In the genomic region with DNA sequence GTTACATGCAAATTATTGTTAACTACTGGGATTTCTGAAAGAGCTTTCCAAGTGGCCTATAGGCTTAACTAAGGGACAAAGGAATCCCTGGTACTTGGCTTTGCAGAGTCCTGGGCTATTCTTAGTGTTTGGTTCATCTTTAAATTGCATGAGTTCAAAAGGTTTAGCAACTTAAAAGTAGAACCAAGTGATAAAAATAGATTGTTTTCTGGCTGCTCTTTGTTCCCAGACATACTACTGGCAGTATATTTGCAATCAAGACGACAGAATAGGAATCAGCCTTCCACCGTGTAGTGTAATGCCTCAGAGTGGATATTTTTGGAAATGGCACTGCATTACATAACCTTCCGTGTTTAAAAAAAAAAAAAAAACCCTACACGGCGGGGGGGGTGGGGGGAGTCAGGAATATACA, we compare ENCODE assay signal across 8 cellular contexts. TPM values are rescaled to one million over a fixed set of nuclear protein-coding genes. Genes with fewer than 3 reads are reported as not detected.
DNase-seq lines count a peak whose midpoint lies in the region; ATAC-seq and TF ChIP-seq lines count a peak whose summit lies in the region.

No MANE protein-coding gene starts in this region.

- no peak for TF ChIP-seq CTCF in left ventricle myocardium inferior (IDR thresholded peaks at IDR 0.05; ENCODE audit: borderline replicate concordance)
- no peak for TF ChIP-seq CTCF in smooth muscle cell (IDR thresholded peaks at IDR 0.05; ENCODE audit: borderline replicate concordance, insufficient read depth, poor library complexity, severe bottlenecking)

- peak overlapping the region; percentile 94 for H3K27ac ChIP-seq in ACC112 (ENCODE audit: low read depth, low read length)
- H3K27ac ChIP-seq in left ventricle myocardium inferior (replicated peaks), result peak overlapping the region; percentile 97
- H3K27ac ChIP-seq in smooth muscle cell (ENCODE audit: low read depth), result peak overlapping the region; percentile 93

- peaks cover 0 to 19% of the 10 kb centered on the region in 2 donors for H3K27me3 Mint-ChIP-seq in T-cell

- H3K4me3 Mint-ChIP-seq in T-cell, result peak overlapping the region in 2 of 3 donors; percentile 79 to 82

- 0% methylated on average over 5 of the region's 5 CpGs for WGBS in smooth muscle cell (ENCODE audit: low lambda C conversion rate)

- H3K36me3 Mint-ChIP-seq in T-cell, result no peaks in the 10 kb centered on the region

- peaks cover 45% of the 10 kb centered on the region for H3K4me1 ChIP-seq in ACC112 (ENCODE audit: control insufficient read depth, insufficient read depth, low read length, unreplicated experiment)
- peaks cover 54% of the 10 kb centered on the region for H3K4me1 ChIP-seq in left ventricle myocardium inferior
- H3K4me1 ChIP-seq in smooth muscle cell (ENCODE audit: low read depth), result peaks cover 31% of the 10 kb centered on the region

- H3K79me2 ChIP-seq in ACC112 (ENCODE audit: control insufficient read depth, insufficient read depth, low read length, unreplicated experiment) (peaks cover 57% of the 10 kb centered on the region), smooth muscle cell (ENCODE audit: low read depth) (peaks cover 48% of the 10 kb centered on the region)

- H3K9me3 ChIP-seq in left ventricle myocardium inferior (replicated peaks) (no peaks in the 10 kb centered on the region), smooth muscle cell (replicated peaks; ENCODE audit: low read depth) (no peaks in the 10 kb centered on the region)

- peak overlapping the region; percentile 86 for H3K4me2 ChIP-seq in smooth muscle cell

- DNase-seq in HCEC 1CT (peak; percentile 45), T-cell (no peak), left ventricle myocardium inferior (no peak), smooth muscle cell (lab: John Stamatoyannopoulos, UW; ENCODE audit: unreplicated experiment) (no peak), HK-2 (ENCODE audit: unreplicated experiment) (no peak), SW 1271 (lab: John Stamatoyannopoulos, UW) (no peak)

- H3K27me3 ChIP-seq in ACC112 (ENCODE audit: insufficient read depth, low read length), result no peaks in the 10 kb centered on the region
- no peaks in the 10 kb centered on the region for H3K27me3 ChIP-seq in left ventricle myocardium inferior (ENCODE audit: low read depth)
- H3K27me3 ChIP-seq in smooth muscle cell (ENCODE audit: low read depth), result no peaks in the 10 kb centered on the region

- peak overlapping the region; percentile 100 for H3K4me3 ChIP-seq in ACC112 (ENCODE audit: low read depth, low read length)
- peak overlapping the region; percentile 80 for H3K4me3 ChIP-seq in left ventricle myocardium inferior
- peak overlapping the region; percentile 88 for H3K4me3 ChIP-seq in smooth muscle cell

- peak overlapping the region; percentile 79 for H3K9ac ChIP-seq in smooth muscle cell (ENCODE audit: low read depth)

- no peak overlapping the region for H3K27ac Mint-ChIP-seq in T-cell

- peaks cover 11% of the 10 kb centered on the region for H3F3A ChIP-seq in smooth muscle cell (ENCODE audit: low read depth)

- intact Hi-C loops in left ventricle myocardium inferior (cut with micrococcal nuclease), result loop anchor here (5.0 kb wide), 1 partner anchor 204 kb away; no protein-coding TSS in a partner anchor

- H2AFZ ChIP-seq in ACC112 (ENCODE audit: low read length, unreplicated experiment) (no peak overlapping the region), smooth muscle cell (ENCODE audit: low read depth) (no peak overlapping the region)

- H3K36me3 ChIP-seq in ACC112 (ENCODE audit: insufficient read depth, low read length) (peaks cover 20% of the 10 kb centered on the region), left ventricle myocardium inferior (no peaks in the 10 kb centered on the region), smooth muscle cell (ENCODE audit: low read depth) (no peaks in the 10 kb centered on the region)

- H3K9me3 Mint-ChIP-seq in T-cell, result no peaks in the 10 kb centered on the region

- ATAC-seq in T-cell (replicated peaks in 1 of 4), result no peak
- no peak for ATAC-seq in HG03342 (IDR thresholded peaks at IDR 0.05; ENCODE audit: unreplicated experiment)

- H3K4me1 Mint-ChIP-seq in T-cell, result peaks cover 15 to 21% (median 16%) of the 10 kb centered on the region in 3 donors

- CTCF ChIA-PET in T-cell (lab: Charles Lee), result no interaction called here

- no peaks in the 10 kb centered on the region for H4K20me1 ChIP-seq in smooth muscle cell (ENCODE audit: low read depth)

- POLR2A ChIA-PET in T-cell (lab: Charles Lee), result no interaction called here

RNA-seq across cellular contexts. Expression of gene NREP, which starts 1.0 kb away (rescaled TPM):
- total RNA-seq in T-cell (1 to 10 TPM; 2.1 to 9.0 (median 4.6) TPM), left ventricle myocardium inferior (27.5 TPM), smooth muscle cell (270 and 306 TPM in 2 replicates)
- 166 and 191 TPM in 2 replicates for polyA plus RNA-seq in smooth muscle cell
